ENCODE assay signal across 24 cellular contexts in genomic region chr12:12676605-12677004, GRCh38. TPM values are rescaled to one million over a fixed set of nuclear protein-coding genes. Genes with fewer than 3 reads are reported as not detected.
"Had no signal": no experiment of that assay in that cellular context is flagged by ENCODE, and none has a peak within 500 bp of the region (broad histone marks: within the 10 kb centered on the region; RNA-seq: fewer than 3 reads in every experiment).

No MANE protein-coding gene starts in this region.

- H3K9me3 ChIP-seq: colonic mucosa, esophagus muscularis mucosa, left lung, prostate gland, transverse colon, uterus had no signal

- H3K4me3 Mint-ChIP-seq: activated CD4-positive, alpha-beta T cell treated with anti-CD3 and anti-CD28 coated beads, Interleukin-2, amount 10 ng/mL, durations not matched to agents 7 days and 5 days; activated CD8-positive, alpha-beta memory T cell treated with anti-CD3 and anti-CD28 coated beads, Interleukin-2, amount 10 ng/mL, durations not matched to agents 7 days and 5 days; activated CD8-positive, alpha-beta T cell treated with anti-CD3 and anti-CD28 coated beads for 36 hours; activated naive CD4-positive, alpha-beta T cell treated with anti-CD3 and anti-CD28 coated beads, Interleukin-2, amount 10 ng/mL, durations not matched to agents 7 days and 5 days; effector memory CD8-positive, alpha-beta T cell; naive thymus-derived CD4-positive, alpha-beta T cell; stimulated activated naive B cell treated with anti-CD40 and anti-IgM and Interleukin-4, amounts not matched to agents 10 μg/mL and 1 μg/mL and 100 μg/mL, for 72 hours had no signal

- DNase-seq: activated CD4-positive, alpha-beta T cell treated with anti-CD3 and anti-CD28 coated beads, Interleukin-2, amount 10 ng/mL, durations not matched to agents 7 days and 5 days; activated CD4-positive, CD25-positive, alpha-beta regulatory T cell treated with anti-CD3 and anti-CD28 coated beads, Interleukin-2, amount 50 U/mL, for 72 hours; activated CD8-positive, alpha-beta memory T cell treated with anti-CD3 and anti-CD28 coated beads, Interleukin-2, amount 10 ng/mL, durations not matched to agents 7 days and 5 days; activated CD8-positive, alpha-beta T cell treated with anti-CD3 and anti-CD28 coated beads for 36 hours; activated effector memory CD4-positive, alpha-beta T cell treated with anti-CD3 and anti-CD28 coated beads, Interleukin-2, amount 50 U/mL, for 16 hours; activated naive CD4-positive, alpha-beta T cell treated with anti-CD3 and anti-CD28 coated beads, Interleukin-2, amount 10 ng/mL, durations not matched to agents 7 days and 5 days; activated T-cell treated with anti-CD3 and anti-CD28 coated beads for 4 hours; amygdala; colonic mucosa; dorsolateral prefrontal cortex; effector memory CD8-positive, alpha-beta T cell; hypothalamus; left lung; naive thymus-derived CD4-positive, alpha-beta T cell; stimulated activated CD4-positive, alpha-beta T cell treated with anti-CD3 and anti-CD28 coated beads, Interleukin-2, amount 100 ng/mL, for 48 hours; stimulated activated CD8-positive, alpha-beta memory T cell treated with anti-CD3 and anti-CD28 coated beads, Interleukin-4, amount 100 ng/mL, for 48 hours; stimulated activated naive B cell treated with anti-CD40 and anti-IgM and Interleukin-4, amounts not matched to agents 10 μg/mL and 1 μg/mL and 100 μg/mL, for 72 hours; transverse colon; uterus had no signal

- H3K27ac Mint-ChIP-seq: activated CD4-positive, alpha-beta T cell treated with anti-CD3 and anti-CD28 coated beads, Interleukin-2, amount 10 ng/mL, durations not matched to agents 7 days and 5 days; activated CD8-positive, alpha-beta memory T cell treated with anti-CD3 and anti-CD28 coated beads, Interleukin-2, amount 10 ng/mL, durations not matched to agents 7 days and 5 days; activated CD8-positive, alpha-beta T cell treated with anti-CD3 and anti-CD28 coated beads for 36 hours; activated naive CD4-positive, alpha-beta T cell treated with anti-CD3 and anti-CD28 coated beads, Interleukin-2, amount 10 ng/mL, durations not matched to agents 7 days and 5 days; naive thymus-derived CD4-positive, alpha-beta T cell; stimulated activated naive B cell treated with anti-CD40 and anti-IgM and Interleukin-4, amounts not matched to agents 10 μg/mL and 1 μg/mL and 100 μg/mL, for 72 hours had no signal

- ATAC-seq: activated CD8-positive, alpha-beta memory T cell treated with anti-CD3 and anti-CD28 coated beads, Interleukin-2, amount 10 ng/mL, durations not matched to agents 7 days and 5 days; activated CD8-positive, alpha-beta T cell treated with anti-CD3 and anti-CD28 coated beads for 36 hours; effector memory CD8-positive, alpha-beta T cell; naive thymus-derived CD4-positive, alpha-beta T cell; stimulated activated naive B cell treated with anti-CD40 and anti-IgM and Interleukin-4, amounts not matched to agents 10 μg/mL and 1 μg/mL and 100 μg/mL, for 72 hours had no signal

- H3K36me3 ChIP-seq: colonic mucosa, esophagus muscularis mucosa, left lung, prostate gland, transverse colon, uterus had no signal

- H3K27me3 Mint-ChIP-seq: activated CD4-positive, alpha-beta T cell treated with anti-CD3 and anti-CD28 coated beads, Interleukin-2, amount 10 ng/mL, durations not matched to agents 7 days and 5 days; activated CD8-positive, alpha-beta memory T cell treated with anti-CD3 and anti-CD28 coated beads, Interleukin-2, amount 10 ng/mL, durations not matched to agents 7 days and 5 days; activated CD8-positive, alpha-beta T cell treated with anti-CD3 and anti-CD28 coated beads for 36 hours; activated naive CD4-positive, alpha-beta T cell treated with anti-CD3 and anti-CD28 coated beads, Interleukin-2, amount 10 ng/mL, durations not matched to agents 7 days and 5 days; effector memory CD8-positive, alpha-beta T cell; naive thymus-derived CD4-positive, alpha-beta T cell; stimulated activated naive B cell treated with anti-CD40 and anti-IgM and Interleukin-4, amounts not matched to agents 10 μg/mL and 1 μg/mL and 100 μg/mL, for 72 hours had no signal

- H3K4me1 Mint-ChIP-seq: stimulated activated naive B cell treated with anti-CD40 and anti-IgM and Interleukin-4, amounts not matched to agents 10 μg/mL and 1 μg/mL and 100 μg/mL, for 72 hours had no signal

- H3K27me3 ChIP-seq: colonic mucosa, dorsolateral prefrontal cortex, esophagus muscularis mucosa, left lung, transverse colon, uterus had no signal

- H3K4me3 ChIP-seq: colonic mucosa, dorsolateral prefrontal cortex, esophagus muscularis mucosa, left lung, lung, prostate gland, transverse colon, uterus had no signal

- H3K4me1 ChIP-seq: colonic mucosa, esophagus muscularis mucosa, left lung, prostate gland, transverse colon, uterus had no signal

- H3K36me3 Mint-ChIP-seq: stimulated activated naive B cell treated with anti-CD40 and anti-IgM and Interleukin-4, amounts not matched to agents 10 μg/mL and 1 μg/mL and 100 μg/mL, for 72 hours had no signal

- H3K27ac ChIP-seq: colonic mucosa, dorsolateral prefrontal cortex, esophagus muscularis mucosa, left lung, prostate gland, transverse colon, uterus, VCaP had no signal

- H3K9me3 Mint-ChIP-seq: activated CD4-positive, alpha-beta T cell treated with anti-CD3 and anti-CD28 coated beads, Interleukin-2, amount 10 ng/mL, durations not matched to agents 7 days and 5 days; activated CD8-positive, alpha-beta T cell treated with anti-CD3 and anti-CD28 coated beads for 36 hours; activated naive CD4-positive, alpha-beta T cell treated with anti-CD3 and anti-CD28 coated beads, Interleukin-2, amount 10 ng/mL, durations not matched to agents 7 days and 5 days; effector memory CD8-positive, alpha-beta T cell; naive thymus-derived CD4-positive, alpha-beta T cell; stimulated activated naive B cell treated with anti-CD40 and anti-IgM and Interleukin-4, amounts not matched to agents 10 μg/mL and 1 μg/mL and 100 μg/mL, for 72 hours had no signal

RNA-seq across cellular contexts. Expression of gene GPR19, which starts 19.4 kb away (rescaled TPM):
- total RNA-seq: bronchial epithelial cell, prostate gland, transverse colon had no signal
